Comparison of ENCODE assay signal across 9 cellular contexts in genomic region chr5:122129332-122129731, GRCh38. TPM values are rescaled to one million over a fixed set of nuclear protein-coding genes. Genes with fewer than 3 reads are reported as not detected.
A peak's percentile ranks its signal among the peaks of the same experiment; 100 is the strongest.
DNase-seq lines count a peak whose midpoint lies in the region; ATAC-seq, FAIRE-seq and TF ChIP-seq lines count a peak whose summit lies in the region.
"Had no signal": no experiment of that assay in that cellular context is flagged by ENCODE, and none has a peak within 500 bp of the region (broad histone marks: within the 10 kb centered on the region; RNA-seq: fewer than 3 reads in every experiment).

ZNF474 (plus strand) TSS chr5:122129546; CDS start chr5:122151991, 22,445 bp downstream.

- no peak for TF ChIP-seq POLR2A in A549 (IDR thresholded peaks at IDR 0.05; ENCODE audit: low read length)

- peak within 1 kb of the TSS; percentile 5; the same call in 1 of the 3 replicates for H3K4me2 ChIP-seq in A549

- 19% methylated on average over 4 of the region's 4 CpGs for WGBS in A549 (ENCODE audit: missing lambda C conversion rate)

- no peak for TF ChIP-seq EP300 in A549 (IDR thresholded peaks at IDR 0.05)

- DNase-seq in A549 (ENCODE audit: low read depth in 1 of 2, low spot score in 1 of 2) (peak in 1 of 2 experiments; percentile 76), HS-27A (ENCODE audit: low read depth) (peak; percentile 29), brain pericyte (ENCODE audit: low read depth, low spot score) (peak; percentile 71), kidney tubule cell (ENCODE audit: low spot score) (peak; percentile 98), NCI-H146 treated with DMSO at 0.1 percent for 48 hours (lab: John Stamatoyannopoulos, UW; ENCODE audit: unreplicated experiment) (no peak), inferior parietal cortex (ENCODE audit: extremely low spot score) (no peak)
- DNase-seq in activated naive CD4-positive, alpha-beta T cell (lab: John Stamatoyannopoulos, UW) = no peak
- DNase-seq: activated CD4-positive, alpha-beta T cell treated with anti-CD3 and anti-CD28 coated beads, Interleukin-2, amount 10 ng/mL, durations not matched to agents 24 days and 14 days had no signal

- POLR2A ChIA-PET in A549 (lab: Yijun Ruan, JAX) = no interaction called here

- H3K9me3 ChIP-seq in A549 = no peaks in the 10 kb centered on the region

- no peak within 1 kb of the TSS for H3K4me3 ChIP-seq in A549

- TF ChIP-seq CTCF in A549 (IDR thresholded peaks at IDR 0.05) = no peak

- peak; percentile 87 to 94 for ATAC-seq in A549
- ATAC-seq in GM19035 (IDR thresholded peaks at IDR 0.05; ENCODE audit: unreplicated experiment) = no peak

- no peak for FAIRE-seq in A549 (lab: Jason Lieb, UNC)

- TF ChIP-seq RAD21 in A549 (conservative IDR thresholded peaks at IDR 0.05 in 1 of 2, IDR thresholded peaks at IDR 0.05 in 1 of 2) = no peak

- CTCF ChIA-PET in A549 (lab: Yijun Ruan, JAX) = interaction anchor here (1.7 kb wide), 1 partner anchor 27 kb away, joined by 5 read pairs; no protein-coding TSS in a partner anchor

- H3K4me1 ChIP-seq in A549 = no peaks in the 10 kb centered on the region

- H3K27ac ChIP-seq in A549 = no peak within 1 kb of the TSS

TF ChIP-seq in A549, 52 proteins besides CTCF, POLR2A, EP300 and RAD21:
- TF ChIP-seq FOXS1 (CRISPR knock-in tag; IDR thresholded peaks at IDR 0.05) (no peak), JUNB (IDR thresholded peaks at IDR 0.05) (no peak), PBX3 (IDR thresholded peaks at IDR 0.05) (no peak), FOSL2 (IDR thresholded peaks at IDR 0.05) (no peak), FOSL2 (CRISPR knock-in tag; IDR thresholded peaks at IDR 0.05) (no peak), HMGXB4 (CRISPR knock-in tag; IDR thresholded peaks at IDR 0.05; ENCODE audit: borderline replicate concordance) (no peak), HES2 (IDR thresholded peaks at IDR 0.05) (no peak), HOXB13 (CRISPR knock-in tag; IDR thresholded peaks at IDR 0.05; ENCODE audit: low read depth) (no peak), NPAS2 (CRISPR knock-in tag; IDR thresholded peaks at IDR 0.05; ENCODE audit: borderline replicate concordance) (no peak), MAFK (IDR thresholded peaks at IDR 0.05; ENCODE audit: partially characterized antibody) (no peak), POLR2AphosphoS2 (conservative IDR thresholded peaks at IDR 0.05; ENCODE audit: low read length) (no peak), GATA3 (IDR thresholded peaks at IDR 0.05; ENCODE audit: borderline replicate concordance) (no peak), BCL3 (IDR thresholded peaks at IDR 0.05) (no peak), RFX5 (IDR thresholded peaks at IDR 0.05) (no peak), CBX8 (IDR thresholded peaks at IDR 0.05) (no peak), E2F6 (IDR thresholded peaks at IDR 0.05; ENCODE audit: borderline replicate concordance, low read depth) (no peak), MAX (IDR thresholded peaks at IDR 0.05) (no peak), RCOR1 (IDR thresholded peaks at IDR 0.05; ENCODE audit: low read depth, low read length) (no peak)

RNA-seq across cellular contexts. Expression of gene ZNF474, which starts in this region (rescaled TPM):
- polyA plus RNA-seq in A549 (2011; rRNA removed) (0.30 and 0.50 TPM in 2 replicates), A549 (2017; fragmentation: RNase III; extraction: RNeasy Plus Mini Kit Qiagen cat#74134 plus additional on column Dnase treatment) (0.15 to 0.32 TPM (median 0.26 TPM) in 3 replicates)
- 0.06 and 0.11 TPM in 2 replicates for polyA plus RNA-seq in A549 (2012; cell fraction: cytosol; rRNA removed)
- 0.24 and 0.36 TPM in 2 replicates for polyA plus RNA-seq in A549 (2012; cell fraction: nucleus; rRNA removed)
- polyA minus RNA-seq in A549 (2011; rRNA and poly(A)+ RNA removed) = 0.54 and 1.1 TPM in 2 replicates

Comparison
In these comparisons a context has a peak if more than half of its experiments do, and no peak if none do; other contexts are left out.
1. DNase-seq: peak in HS-27A (single experiment), brain pericyte (single experiment) and kidney tubule cell (single experiment); none in activated naive CD4-positive, alpha-beta T cell (0 of 4), NCI-H146 treated with DMSO at 0.1 percent for 48 hours (single experiment) and inferior parietal cortex (single experiment).